In genomic region chr3:49378249-49378899, GRCh38 we compare ENCODE assay signal across 8 cellular contexts. TPM values are rescaled to one million over a fixed set of nuclear protein-coding genes. Genes with fewer than 3 reads are reported as not detected.
DNase-seq lines count a peak whose midpoint lies in the region; ATAC-seq and TF ChIP-seq lines count a peak whose summit lies in the region.

No MANE protein-coding gene starts in this region.

- CTCF ChIA-PET in CD4-positive, alpha-beta T cell (lab: Charles Lee): interaction anchor here (0.8 kb wide), 1 partner anchor 38 kb away, joined by 3 read pairs; no protein-coding TSS in a partner anchor
- CTCF ChIA-PET in HEK293T (lab: Yijun Ruan, JAX): interaction anchor here (0.7 kb wide), 1 partner anchor 11 kb away, joined by 3 read pairs; no protein-coding TSS in a partner anchor

- peaks cover 32% of the 10 kb centered on the region for H3K36me3 Mint-ChIP-seq in CD4-positive, alpha-beta T cell (ENCODE audit: low read depth)
- H3K36me3 Mint-ChIP-seq in natural killer cell: no peaks in the 10 kb centered on the region

- H3K4me3 ChIP-seq in NB4 (ENCODE audit: low read depth, low read length) (no peak overlapping the region), dorsolateral prefrontal cortex (no peak overlapping the region)

- no peak for TF ChIP-seq CTCF in CD4-positive, alpha-beta T cell (IDR thresholded peaks at IDR 0.05)
- TF ChIP-seq CTCF in NB4 (IDR thresholded peaks at IDR 0.05; ENCODE audit: low read depth, low read length) (no peak), dorsolateral prefrontal cortex (IDR thresholded peaks at IDR 0.05 in 54 of 56, conservative IDR thresholded peaks at IDR 0.05 in 2 of 56; ENCODE audit: low read depth in 1 of 56, partially characterized antibody in 56 of 56) (no peak), natural killer cell (IDR thresholded peaks at IDR 0.05) (no peak)

- no peaks in the 10 kb centered on the region for H3K27me3 ChIP-seq in CD4-positive, alpha-beta T cell (ENCODE audit: control insufficient read depth, insufficient read depth, low read length)
- no peaks in the 10 kb centered on the region for H3K27me3 ChIP-seq in dorsolateral prefrontal cortex

- no peaks in the 10 kb centered on the region for H3K9me3 Mint-ChIP-seq in CD4-positive, alpha-beta T cell
- no peaks in the 10 kb centered on the region for H3K9me3 Mint-ChIP-seq in natural killer cell

- no peak for TF ChIP-seq POLR2A in NB4 (IDR thresholded peaks at IDR 0.05; ENCODE audit: extremely low read depth, insufficient read length)

- ATAC-seq in CD4-positive, alpha-beta T cell (ENCODE audit: poor library complexity): no peak
- ATAC-seq in natural killer cell: no peak

- H3K4me3 Mint-ChIP-seq in CD4-positive, alpha-beta T cell: no peak overlapping the region
- H3K4me3 Mint-ChIP-seq in natural killer cell: no peak overlapping the region

- peaks cover 44% of the 10 kb centered on the region for H3K4me1 Mint-ChIP-seq in CD4-positive, alpha-beta T cell (ENCODE audit: low read depth)
- peaks cover 44 to 52% of the 10 kb centered on the region in 2 donors for H3K4me1 Mint-ChIP-seq in natural killer cell

- POLR2A ChIA-PET in CD4-positive, alpha-beta T cell (lab: Charles Lee): no interaction called here
- POLR2A ChIA-PET in HEK293T (lab: Yijun Ruan, JAX): no interaction called here

- no peak for DNase-seq in CD4-positive, alpha-beta T cell
- DNase-seq in NB4 (ENCODE audit: low read depth) (peak; percentile 70), dorsolateral prefrontal cortex (peak in 6 of 10 donors; percentile 5 to 42 (median 34)), natural killer cell (no peak), HEK293T (ENCODE audit: extremely low spot score) (no peak), SIG-M5 treated with dmso at 0.1 percent for 504 hours (lab: John Stamatoyannopoulos, UW; ENCODE audit: unreplicated experiment) (no peak), hippocampal formation (lab: John Stamatoyannopoulos, UW) (no peak)
- no peak for DNase-seq in stimulated activated CD8-positive, alpha-beta memory T cell treated with anti-CD3 and anti-CD28 coated beads, Interleukin-4, amount 100 ng/mL, for 48 hours

- peak overlapping the region; percentile 13 for H3K27ac ChIP-seq in CD4-positive, alpha-beta T cell (ENCODE audit: low read depth, low read length)
- peak overlapping the region in 1 of 59 donors; percentile 18 for H3K27ac ChIP-seq in dorsolateral prefrontal cortex

- no peaks in the 10 kb centered on the region for H3K27me3 Mint-ChIP-seq in CD4-positive, alpha-beta T cell
- no peaks in the 10 kb centered on the region for H3K27me3 Mint-ChIP-seq in natural killer cell (ENCODE audit: low read depth in 2 of 2)

- H3K27ac Mint-ChIP-seq in CD4-positive, alpha-beta T cell: peak overlapping the region; percentile 64
- peak overlapping the region; percentile 61 to 67 for H3K27ac Mint-ChIP-seq in natural killer cell

- no peaks in the 10 kb centered on the region for H3K9me3 ChIP-seq in CD4-positive, alpha-beta T cell (ENCODE audit: control insufficient read depth, low read length)

- intact Hi-C loops in CD4-positive, alpha-beta T cell (cut with DNase I, micrococcal nuclease): loop anchor here in 1 of 2 experiments (5.0 kb wide), 1 partner anchor 34 kb away; the partner anchor contains the start of genes RHOA and TCTA
- intact Hi-C loops in dorsolateral prefrontal cortex (cut with DNase I) (no loop called here), natural killer cell (cut with micrococcal nuclease) (no loop called here)

TF ChIP-seq in HEK293T, 16 proteins besides CTCF, POLR2A, EP300 and RAD21:
- TF ChIP-seq ARNT (IDR thresholded peaks at IDR 0.05) (no peak), HDGF (IDR thresholded peaks at IDR 0.05; ENCODE audit: borderline replicate concordance) (no peak), SUZ12 (IDR thresholded peaks at IDR 0.05) (no peak), ZNF384 (IDR thresholded peaks at IDR 0.05) (no peak), SP1 (IDR thresholded peaks at IDR 0.05) (no peak)

RNA-seq across cellular contexts. Expression of gene GPX1, which starts 20.2 kb away (rescaled TPM):
- 10 to 100 TPM; 20.8 to 22.9 TPM for total RNA-seq in CD4-positive, alpha-beta T cell
- total RNA-seq in dorsolateral prefrontal cortex (100 to 1,000 TPM in 116 of 120 experiments, 10 to 100 TPM in 4; 82.0 to 191 (median 135) TPM), natural killer cell (10 to 100 TPM; 34.7 to 70.0 (median 59.1) TPM)

RNA-seq across cellular contexts. Expression of gene RHOA, which starts 33.4 kb away (rescaled TPM):
- 100 to 1,000 TPM; 256 to 271 TPM for total RNA-seq in CD4-positive, alpha-beta T cell
- total RNA-seq in dorsolateral prefrontal cortex (100 to 1,000 TPM; 181 to 317 (median 228) TPM), natural killer cell (100 to 1,000 TPM; 342 to 372 (median 370) TPM)

RNA-seq across cellular contexts. Expression of gene TCTA, which starts 33.8 kb away (rescaled TPM):
- 10 to 100 TPM; 21.4 to 22.0 TPM for total RNA-seq in CD4-positive, alpha-beta T cell
- total RNA-seq in dorsolateral prefrontal cortex: 10 to 100 TPM; 29.6 to 55.0 (median 40.9) TPM
- total RNA-seq in natural killer cell: 10 to 100 TPM; 35.4 to 40.7 (median 36.7) TPM

RNA-seq across cellular contexts. Expression of gene USP4, which starts 38.5 kb away (rescaled TPM):
- 10 to 100 TPM; 94.3 to 95.2 TPM for total RNA-seq in CD4-positive, alpha-beta T cell
- total RNA-seq in dorsolateral prefrontal cortex: 10 to 100 TPM; 57.2 to 94.0 (median 74.4) TPM
- total RNA-seq in natural killer cell: 100 to 1,000 TPM; 110 to 138 (median 135) TPM

RNA-seq across cellular contexts. Expression of gene AMT, which starts 43.9 kb away (rescaled TPM):
- total RNA-seq in CD4-positive, alpha-beta T cell: 10 to 100 TPM; 10.5 to 12.7 TPM
- 10 to 100 TPM in 76 of 120 experiments, 1 to 10 TPM in 44; 5.7 to 19.6 (median 11.0) TPM for total RNA-seq in dorsolateral prefrontal cortex
- total RNA-seq in natural killer cell: 10 to 100 TPM; 13.4 to 14.2 (median 14.0) TPM

Comparison
In these comparisons a context has a peak if more than half of its experiments do, and no peak if none do; other contexts are left out.
1. DNase-seq: peak in NB4 (single experiment) and dorsolateral prefrontal cortex (6 of 10); none in CD4-positive, alpha-beta T cell (0 of 10), natural killer cell (single experiment), HEK293T (single experiment), stimulated activated CD8-positive, alpha-beta memory T cell treated with anti-CD3 and anti-CD28 coated beads, Interleukin-4, amount 100 ng/mL, for 48 hours (single experiment), SIG-M5 treated with dmso at 0.1 percent for 504 hours (single experiment) and hippocampal formation (0 of 2).